ENCODE assay signal across 9 cellular contexts in genomic region chr9:85941966-85942912, GRCh38. TPM values are rescaled to one million over a fixed set of nuclear protein-coding genes. Genes with fewer than 3 reads are reported as not detected.
DNase-seq lines count a peak whose midpoint lies in the region; ATAC-seq, FAIRE-seq and TF ChIP-seq lines count a peak whose summit lies in the region.
"Had no signal": no experiment of that assay in that cellular context is flagged by ENCODE, and none has a peak within 500 bp of the region (broad histone marks: within the 10 kb centered on the region; RNA-seq: fewer than 3 reads in every experiment).

No MANE protein-coding gene starts in this region.

- peaks cover 25% of the 10 kb centered on the region for H3K4me1 Mint-ChIP-seq in activated CD8-positive, alpha-beta memory T cell treated with anti-CD3 and anti-CD28 coated beads, Interleukin-2, amount 10 ng/mL, durations not matched to agents 7 days and 5 days
- peaks cover 26% of the 10 kb centered on the region for H3K4me1 Mint-ChIP-seq in activated naive CD8-positive, alpha-beta T cell treated with anti-CD3 and anti-CD28 coated beads, Interleukin-2, amount 10 ng/mL, durations not matched to agents 7 days and 5 days

- DNase-seq in activated CD8-positive, alpha-beta memory T cell treated with anti-CD3 and anti-CD28 coated beads, Interleukin-2, amount 10 ng/mL, durations not matched to agents 7 days and 5 days = no peak
- no peak for DNase-seq in activated CD8-positive, alpha-beta memory T cell treated with anti-CD3 and anti-CD28 coated beads, Interleukin-2, amount 50 U/mL, for 4 hours
- DNase-seq in activated naive CD8-positive, alpha-beta T cell treated with anti-CD3 and anti-CD28 coated beads, Interleukin-2, amount 10 ng/mL, durations not matched to agents 7 days and 5 days = no peak
- DNase-seq in kidney (no peak), tibial artery (no peak), occipital lobe (lab: John Stamatoyannopoulos, UW) (no peak)

- H3K27ac ChIP-seq in kidney (ENCODE audit: low read depth in 2 of 2, low read length in 2 of 2) (peak overlapping the region; percentile 89 to 92), tibial artery (peak overlapping the region; percentile 90 to 95)

- no peaks in the 10 kb centered on the region for H3K27me3 ChIP-seq in tibial artery

- H3K36me3 ChIP-seq in kidney (ENCODE audit: control insufficient read depth in 1 of 2, insufficient read depth in 2 of 2, low read length in 2 of 2) (peaks cover 2 to 5% of the 10 kb centered on the region in 2 donors), tibial artery (no peaks in the 10 kb centered on the region)

- no peaks in the 10 kb centered on the region for H3K27me3 Mint-ChIP-seq in activated CD8-positive, alpha-beta memory T cell treated with anti-CD3 and anti-CD28 coated beads, Interleukin-2, amount 10 ng/mL, durations not matched to agents 7 days and 5 days
- H3K27me3 Mint-ChIP-seq in activated naive CD8-positive, alpha-beta T cell treated with anti-CD3 and anti-CD28 coated beads, Interleukin-2, amount 10 ng/mL, durations not matched to agents 7 days and 5 days = no peaks in the 10 kb centered on the region

- H3K36me3 Mint-ChIP-seq in activated CD8-positive, alpha-beta memory T cell treated with anti-CD3 and anti-CD28 coated beads, Interleukin-2, amount 10 ng/mL, durations not matched to agents 7 days and 5 days = peaks cover 26% of the 10 kb centered on the region
- H3K36me3 Mint-ChIP-seq in activated naive CD8-positive, alpha-beta T cell treated with anti-CD3 and anti-CD28 coated beads, Interleukin-2, amount 10 ng/mL, durations not matched to agents 7 days and 5 days = peaks cover 14% of the 10 kb centered on the region

- H3K27ac Mint-ChIP-seq in activated CD8-positive, alpha-beta memory T cell treated with anti-CD3 and anti-CD28 coated beads, Interleukin-2, amount 10 ng/mL, durations not matched to agents 7 days and 5 days = peak overlapping the region; percentile 86
- peak overlapping the region; percentile 93 for H3K27ac Mint-ChIP-seq in activated naive CD8-positive, alpha-beta T cell treated with anti-CD3 and anti-CD28 coated beads, Interleukin-2, amount 10 ng/mL, durations not matched to agents 7 days and 5 days

- no peaks in the 10 kb centered on the region for H3K9me3 ChIP-seq in kidney (ENCODE audit: control insufficient read depth in 1 of 2, low read length in 2 of 2)
- no peaks in the 10 kb centered on the region for H3K9me3 ChIP-seq in tibial artery

- peak overlapping the region; percentile 66 to 97 for H3K4me3 ChIP-seq in kidney (ENCODE audit: low read length in 2 of 2)
- H3K4me3 ChIP-seq in tibial artery = peak overlapping the region; percentile 87 to 99

- CTCF ChIA-PET in activated CD8-positive, alpha-beta memory T cell treated with anti-CD3 and anti-CD28 coated beads, Interleukin-2, amount 10 ng/mL, durations not matched to agents 7 days and 5 days (lab: Charles Lee) = interaction anchor here (1.0 to 1.1 kb wide), 3 partner anchors 9 to 332 kb away, joined by 3 to 5 read pairs (median 3); no protein-coding TSS in a partner anchor

- no peaks in the 10 kb centered on the region for H3K9me3 Mint-ChIP-seq in activated CD8-positive, alpha-beta memory T cell treated with anti-CD3 and anti-CD28 coated beads, Interleukin-2, amount 10 ng/mL, durations not matched to agents 7 days and 5 days (ENCODE audit: low read depth)
- no peaks in the 10 kb centered on the region for H3K9me3 Mint-ChIP-seq in activated naive CD8-positive, alpha-beta T cell treated with anti-CD3 and anti-CD28 coated beads, Interleukin-2, amount 10 ng/mL, durations not matched to agents 7 days and 5 days

- peak overlapping the region; percentile 84 to 88 for H3K9ac ChIP-seq in kidney (ENCODE audit: low read length in 2 of 2)

- H3K4me3 Mint-ChIP-seq in activated CD8-positive, alpha-beta memory T cell treated with anti-CD3 and anti-CD28 coated beads, Interleukin-2, amount 10 ng/mL, durations not matched to agents 7 days and 5 days = peak overlapping the region; percentile 88
- no peak overlapping the region for H3K4me3 Mint-ChIP-seq in activated naive CD8-positive, alpha-beta T cell treated with anti-CD3 and anti-CD28 coated beads, Interleukin-2, amount 10 ng/mL, durations not matched to agents 7 days and 5 days

- no peak for ATAC-seq in activated CD8-positive, alpha-beta memory T cell treated with anti-CD3 and anti-CD28 coated beads, Interleukin-2, amount 10 ng/mL, durations not matched to agents 7 days and 5 days
- ATAC-seq in activated naive CD8-positive, alpha-beta T cell treated with anti-CD3 and anti-CD28 coated beads, Interleukin-2, amount 10 ng/mL, durations not matched to agents 7 days and 5 days (ENCODE audit: low read depth) = no peak
- ATAC-seq in GM18858 (IDR thresholded peaks at IDR 0.05; ENCODE audit: unreplicated experiment) = no peak
- no peak for ATAC-seq in GM21381 (IDR thresholded peaks at IDR 0.05; ENCODE audit: unreplicated experiment)

- intact Hi-C loops in kidney (cut with DNase I) = no loop called here
- intact Hi-C loops in tibial artery (cut with DNase I; ENCODE audit: low total_unique reads) = loop anchor here (10.0 kb wide), 1 partner anchor 343 kb away; the partner anchor contains the start of gene ISCA1

- POLR2A ChIA-PET in activated naive CD8-positive, alpha-beta T cell treated with anti-CD3 and anti-CD28 coated beads, Interleukin-2, amount 10 ng/mL, durations not matched to agents 7 days and 5 days (lab: Charles Lee) = interaction anchor here (0.5 to 1.3 kb wide), 4 partner anchors 25 to 408 kb away, joined by 3 to 4 read pairs (median 3); partner anchors contain the start of gene ISCA1

- peaks cover 5 to 10% of the 10 kb centered on the region in 2 donors for H3K4me1 ChIP-seq in kidney (ENCODE audit: control insufficient read depth in 1 of 2, insufficient read depth in 1 of 2, low read depth in 1 of 2, low read length in 2 of 2)
- H3K4me1 ChIP-seq in tibial artery = peaks cover 0 to 48% (median 24%) of the 10 kb centered on the region in 4 donors

- FAIRE-seq in kidney (lab: Jason Lieb, UNC) = no peak
- FAIRE-seq: G401.6 had no signal

- TF ChIP-seq CTCF in kidney (IDR thresholded peaks at IDR 0.05; ENCODE audit: borderline replicate concordance, extremely low read depth, insufficient read depth) = no peak
- no peak for TF ChIP-seq CTCF in tibial artery (IDR thresholded peaks at IDR 0.05)

RNA-seq across cellular contexts. Expression of gene NAA35, which starts 1.3 kb away (rescaled TPM):
- total RNA-seq in activated CD8-positive, alpha-beta memory T cell treated with anti-CD3 and anti-CD28 coated beads, Interleukin-2, amount 10 ng/mL, durations not matched to agents 7 days and 5 days = 10 to 100 TPM; 25.5 to 27.7 TPM
- total RNA-seq in activated naive CD8-positive, alpha-beta T cell treated with anti-CD3 and anti-CD28 coated beads, Interleukin-2, amount 10 ng/mL, durations not matched to agents 7 days and 5 days = 10 to 100 TPM; 24.1 to 26.2 TPM
- total RNA-seq in kidney (25.3 TPM), occipital lobe (67.1 TPM)
- 10.8 TPM for polyA plus RNA-seq in kidney (ENCODE audit: insufficient read depth, low read depth, low replicate concordance)
